Comparison of ENCODE assay signal across 8 cellular contexts in genomic region chr7:29194594-29195417, GRCh38. TPM values are rescaled to one million over a fixed set of nuclear protein-coding genes. Genes with fewer than 3 reads are reported as not detected.
DNase-seq lines count a peak whose midpoint lies in the region; ATAC-seq and TF ChIP-seq lines count a peak whose summit lies in the region.

Gene CHN2 (plus strand): TSS chr7:29194775.

- TF ChIP-seq CTCF in GM20000 (IDR thresholded peaks at IDR 0.05; ENCODE audit: extremely low read depth, missing control alignments) (no peak), epithelial cell of proximal tubule (conservative IDR thresholded peaks at IDR 0.05; ENCODE audit: low read depth, low read length) (peak; percentile 5)

- no peaks in the 10 kb centered on the region for H3K36me3 Mint-ChIP-seq in stimulated activated naive B cell treated with anti-CD40 and anti-IgM and Interleukin-4, amounts not matched to agents 10 μg/mL and 1 μg/mL and 100 μg/mL, for 72 hours

- peaks cover 12 to 33% of the 10 kb centered on the region in 2 donors for H3K4me1 Mint-ChIP-seq in stimulated activated naive B cell treated with anti-CD40 and anti-IgM and Interleukin-4, amounts not matched to agents 10 μg/mL and 1 μg/mL and 100 μg/mL, for 72 hours

- peak; percentile 55 to 59 for ATAC-seq in stimulated activated naive B cell treated with anti-CD40 and anti-IgM and Interleukin-4, amounts not matched to agents 10 μg/mL and 1 μg/mL and 100 μg/mL, for 72 hours (replicated peaks)

- peaks cover 40% of the 10 kb centered on the region for H3K27me3 ChIP-seq in ACC112 (ENCODE audit: insufficient read depth, low read length)

- DNase-seq in GM20000 (ENCODE audit: low spot score) (peak; percentile 43), NCI-H345 (lab: John Stamatoyannopoulos, UW) (peak; percentile 63), activated T-cell treated with anti-CD3 and anti-CD28 coated beads for 1 hour (ENCODE audit: low read depth) (peak; percentile 19), epithelial cell of proximal tubule (ENCODE audit: low read depth) (no peak), mucosa of gallbladder (ENCODE audit: low spot score) (peak; percentile 55), GM19240 (ENCODE audit: insufficient read length, low spot score) (no peak)
- DNase-seq in stimulated activated naive B cell treated with anti-CD40 and anti-IgM and Interleukin-4, amounts not matched to agents 10 μg/mL and 1 μg/mL and 100 μg/mL, for 72 hours: no peak

- H3K79me2 ChIP-seq in ACC112 (ENCODE audit: control insufficient read depth, insufficient read depth, low read length, unreplicated experiment): no peaks in the 10 kb centered on the region

- peaks cover 61 to 77% of the 10 kb centered on the region in 2 donors for H3K27me3 Mint-ChIP-seq in stimulated activated naive B cell treated with anti-CD40 and anti-IgM and Interleukin-4, amounts not matched to agents 10 μg/mL and 1 μg/mL and 100 μg/mL, for 72 hours

- H3K36me3 ChIP-seq in ACC112 (ENCODE audit: insufficient read depth, low read length): no peaks in the 10 kb centered on the region

- H3K4me1 ChIP-seq in ACC112 (ENCODE audit: control insufficient read depth, insufficient read depth, low read length, unreplicated experiment): no peaks in the 10 kb centered on the region

- peak within 1 kb of the TSS; percentile 90 for H3K27ac Mint-ChIP-seq in stimulated activated naive B cell treated with anti-CD40 and anti-IgM and Interleukin-4, amounts not matched to agents 10 μg/mL and 1 μg/mL and 100 μg/mL, for 72 hours

- H3K4me3 ChIP-seq in ACC112 (ENCODE audit: low read depth, low read length) (peak within 1 kb of the TSS; percentile 89), epithelial cell of proximal tubule (ENCODE audit: low read depth, low read length) (peak within 1 kb of the TSS; percentile 71)

- peak within 1 kb of the TSS; percentile 76 for H2AFZ ChIP-seq in ACC112 (ENCODE audit: low read length, unreplicated experiment)

- H3K9me3 Mint-ChIP-seq in stimulated activated naive B cell treated with anti-CD40 and anti-IgM and Interleukin-4, amounts not matched to agents 10 μg/mL and 1 μg/mL and 100 μg/mL, for 72 hours: no peaks in the 10 kb centered on the region

- no peak within 1 kb of the TSS for H3K27ac ChIP-seq in ACC112 (ENCODE audit: low read depth, low read length)

- peak within 1 kb of the TSS; percentile 84 to 91 for H3K4me3 Mint-ChIP-seq in stimulated activated naive B cell treated with anti-CD40 and anti-IgM and Interleukin-4, amounts not matched to agents 10 μg/mL and 1 μg/mL and 100 μg/mL, for 72 hours

RNA-seq across cellular contexts. Expression of gene CHN2, which starts in this region (rescaled TPM):
- 0.35 and 5.1 TPM in 2 replicates for total RNA-seq in epithelial cell of proximal tubule
- total RNA-seq in mucosa of gallbladder: 24.7 TPM

Comparison
In these comparisons a context has a peak if more than half of its experiments do, and no peak if none do; other contexts are left out.
1. DNase-seq: peak in GM20000 (single experiment), NCI-H345 (single experiment), activated T-cell treated with anti-CD3 and anti-CD28 coated beads for 1 hour (single experiment) and mucosa of gallbladder (single experiment); none in epithelial cell of proximal tubule (single experiment), stimulated activated naive B cell treated with anti-CD40 and anti-IgM and Interleukin-4, amounts not matched to agents 10 μg/mL and 1 μg/mL and 100 μg/mL, for 72 hours (single experiment) and GM19240 (single experiment).